Comparison of ENCODE assay signal across 1 cellular context in genomic region chr7:157273208-157274202, GRCh38.
TF ChIP-seq lines count a peak whose summit lies in the region.

No MANE protein-coding gene starts in this region.

TF ChIP-seq in HepG2, 621 proteins besides CTCF, POLR2A, EP300 and RAD21 (continued from another document and continues in another):
- TF ChIP-seq ZNF460 (CRISPR knock-in tag; IDR thresholded peaks at IDR 0.05; ENCODE audit: borderline replicate concordance) (peak; percentile 66), TAF1 (CRISPR knock-in tag; IDR thresholded peaks at IDR 0.05) (0 out of 2 replicates have a peak, but pooled peaks have one; percentile 5), MLXIP (CRISPR knock-in tag; IDR thresholded peaks at IDR 0.05; ENCODE audit: borderline replicate concordance) (0 out of 2 replicates have a peak, but pooled peaks have one; percentile 74), NFKB2 (CRISPR knock-in tag; IDR thresholded peaks at IDR 0.05; ENCODE audit: borderline replicate concordance) (peak; percentile 75; the same call in 1 of the 2 replicates), ZNF639 (CRISPR knock-in tag; conservative IDR thresholded peaks at IDR 0.05) (no peak), FOXJ3 (CRISPR knock-in tag; IDR thresholded peaks at IDR 0.05; ENCODE audit: borderline replicate concordance) (no peak), CC2D1A (CRISPR knock-in tag; IDR thresholded peaks at IDR 0.05) (no peak), IKZF4 (CRISPR knock-in tag; IDR thresholded peaks at IDR 0.05; ENCODE audit: borderline replicate concordance, low read depth, not compliant biosample characterization) (no peak), SKIL (CRISPR knock-in tag; IDR thresholded peaks at IDR 0.05; ENCODE audit: borderline replicate concordance) (peak; percentile 21; the same call in 1 of the 2 replicates), HIVEP1 (CRISPR knock-in tag; IDR thresholded peaks at IDR 0.05) (no peak), MIXL1 (CRISPR knock-in tag; IDR thresholded peaks at IDR 0.05) (no peak), HMGXB4 (CRISPR knock-in tag; IDR thresholded peaks at IDR 0.05; ENCODE audit: borderline replicate concordance in 1 of 2, low read depth in 1 of 2) (peak; percentile 70 to 79), AGO2 (optimal IDR thresholded peaks at IDR 0.05; ENCODE audit: low read depth, low read length) (peak; percentile 83), ZNF747 (CRISPR knock-in tag; IDR thresholded peaks at IDR 0.05; ENCODE audit: borderline replicate concordance) (0 out of 2 replicates have a peak, but pooled peaks have one; percentile 37), XBP1 (CRISPR knock-in tag; IDR thresholded peaks at IDR 0.05) (no peak), ATF2 (CRISPR knock-in tag; IDR thresholded peaks at IDR 0.05) (0 out of 2 replicates have a peak, but pooled peaks have one; percentile 43), KDM3A (CRISPR knock-in tag; IDR thresholded peaks at IDR 0.05; ENCODE audit: low read depth) (no peak), ZKSCAN5 (CRISPR knock-in tag; IDR thresholded peaks at IDR 0.05) (no peak), ATF4 (CRISPR knock-in tag; IDR thresholded peaks at IDR 0.05) (no peak), BCL6 (CRISPR knock-in tag; IDR thresholded peaks at IDR 0.05) (peak; percentile 38; the same call in 1 of the 2 replicates), SATB2 (CRISPR knock-in tag; IDR thresholded peaks at IDR 0.05) (no peak), TSC22D2 (CRISPR knock-in tag; IDR thresholded peaks at IDR 0.05; ENCODE audit: borderline replicate concordance) (peak; percentile 62; the same call in 1 of the 2 replicates), ZNF331 (CRISPR knock-in tag; IDR thresholded peaks at IDR 0.05) (peak; percentile 14; the same call in 1 of the 2 replicates), ZNF512 (CRISPR knock-in tag; IDR thresholded peaks at IDR 0.05) (no peak), RARA (CRISPR knock-in tag; IDR thresholded peaks at IDR 0.05) (0 out of 2 replicates have a peak, but pooled peaks have one; percentile 8), SMC3 (IDR thresholded peaks at IDR 0.05; ENCODE audit: low read length) (peak; percentile 42; the same call in 1 of the 2 replicates), ATF7-NPFF (CRISPR knock-in tag; IDR thresholded peaks at IDR 0.05; ENCODE audit: low read depth) (peak; percentile 45; the same call in 1 of the 2 replicates), HDAC1 (CRISPR knock-in tag; IDR thresholded peaks at IDR 0.05) (no peak), CHCHD3 (CRISPR knock-in tag; IDR thresholded peaks at IDR 0.05) (no peak), FOXK1 (CRISPR knock-in tag; IDR thresholded peaks at IDR 0.05; ENCODE audit: borderline replicate concordance, low read depth) (0 out of 2 replicates have a peak, but pooled peaks have one; percentile 18), TEAD3 (CRISPR knock-in tag; optimal IDR thresholded peaks at IDR 0.05; ENCODE audit: borderline replicate concordance) (peak; percentile 45), ZSCAN12 (CRISPR knock-in tag; IDR thresholded peaks at IDR 0.05) (no peak), ZNF614 (CRISPR knock-in tag; IDR thresholded peaks at IDR 0.05; ENCODE audit: borderline replicate concordance) (peak; percentile 53; the same call in 1 of the 2 replicates), ZNF768 (CRISPR knock-in tag; IDR thresholded peaks at IDR 0.05) (peak; percentile 63; the same call in 1 of the 2 replicates), ZBTB14 (CRISPR knock-in tag; IDR thresholded peaks at IDR 0.05) (no peak), MXD3 (CRISPR knock-in tag; IDR thresholded peaks at IDR 0.05) (peak; percentile 65; the same call in 1 of the 2 replicates), ATRX (CRISPR knock-in tag; IDR thresholded peaks at IDR 0.05; ENCODE audit: borderline replicate concordance) (0 out of 2 replicates have a peak, but pooled peaks have one; percentile 24), ZNF713 (CRISPR knock-in tag; IDR thresholded peaks at IDR 0.05) (no peak), SIX1 (CRISPR knock-in tag; IDR thresholded peaks at IDR 0.05; ENCODE audit: borderline replicate concordance) (no peak), NFIB (CRISPR knock-in tag; IDR thresholded peaks at IDR 0.05; ENCODE audit: borderline replicate concordance) (no peak), MAFK (conservative IDR thresholded peaks at IDR 0.05 in 1 of 2, IDR thresholded peaks at IDR 0.05 in 1 of 2; ENCODE audit: low read length in 2 of 2) (no peak), SALL1 (CRISPR knock-in tag; IDR thresholded peaks at IDR 0.05) (peak; percentile 84), MATR3 (CRISPR knock-in tag; IDR thresholded peaks at IDR 0.05) (no peak), ZNF235 (CRISPR knock-in tag; IDR thresholded peaks at IDR 0.05; ENCODE audit: borderline replicate concordance) (peak; percentile 77; the same call in 1 of the 2 replicates), TEF (CRISPR knock-in tag; IDR thresholded peaks at IDR 0.05) (no peak), ZNF512B (CRISPR knock-in tag; IDR thresholded peaks at IDR 0.05; ENCODE audit: borderline replicate concordance) (0 out of 2 replicates have a peak, but pooled peaks have one; percentile 39), ZNF780A (CRISPR knock-in tag; IDR thresholded peaks at IDR 0.05) (no peak)
